Comparison of ENCODE assay signal across 8 cellular contexts in the genomic region with DNA sequence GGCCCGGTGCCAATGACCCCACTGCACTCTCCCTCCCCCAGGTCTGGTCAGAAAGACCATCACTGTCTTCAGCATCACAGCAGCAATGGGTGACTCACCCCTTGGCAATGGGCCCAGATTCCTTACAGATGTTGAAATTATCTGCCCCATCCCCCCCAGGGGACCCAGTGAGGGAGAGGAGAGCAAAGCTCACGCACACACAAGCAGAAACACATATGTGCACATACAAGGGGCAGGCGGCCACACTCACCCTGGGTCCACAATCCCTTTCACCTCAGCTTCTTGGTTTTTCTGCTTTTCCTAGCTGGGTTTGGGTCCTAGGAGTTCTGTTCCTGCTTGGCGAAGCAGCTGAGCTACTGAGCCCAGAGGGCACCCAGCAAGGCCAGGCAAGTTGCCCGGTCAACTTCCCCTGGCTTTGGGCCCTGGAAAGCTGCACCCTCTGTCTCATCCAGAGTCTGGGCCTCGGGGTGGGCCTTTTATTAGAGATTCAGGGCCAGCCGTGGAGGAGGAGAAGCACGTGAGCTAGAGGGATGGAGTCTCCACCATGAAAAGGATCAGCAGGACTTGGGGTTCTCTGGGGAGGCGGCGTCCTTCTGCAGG. TPM values are rescaled to one million over a fixed set of nuclear protein-coding genes. Genes with fewer than 3 reads are reported as not detected.
DNase-seq lines count a peak whose midpoint lies in the region; ATAC-seq and TF ChIP-seq lines count a peak whose summit lies in the region.

No MANE protein-coding gene starts in this region.

- ATAC-seq in heart right ventricle (peak; percentile 22 to 79 (median 62)), GM21717 (IDR thresholded peaks at IDR 0.05; ENCODE audit: unreplicated experiment) (no peak)

- H3K27ac ChIP-seq in adrenal gland (peak overlapping the region in 4 of 5 donors; percentile 62 to 87 (median 78)), heart right ventricle (peak overlapping the region in 9 of 10 donors; percentile 54 to 90 (median 77))

- peak; percentile 44 for DNase-seq in DMS79 treated with DMSO at 0.1 percent for 48 hours (lab: John Stamatoyannopoulos, UW)
- DNase-seq in DMS79 (lab: John Stamatoyannopoulos, UW): no peak
- DNase-seq in NAMALWA (ENCODE audit: low spot score): peak; percentile 64
- DNase-seq in adrenal gland: peak; percentile 88 to 98 (median 97)
- DNase-seq in heart right ventricle: peak; percentile 78 to 89
- DNase-seq in renal cortical epithelial cell (ENCODE audit: low read depth): peak; percentile 92
- DNase-seq in cerebellar cortex (ENCODE audit: low spot score): no peak

- TF ChIP-seq CTCF in adrenal gland (IDR thresholded peaks at IDR 0.05) (no peak), heart right ventricle (IDR thresholded peaks at IDR 0.05) (no peak)

- peak overlapping the region in 1 of 4 donors; percentile 13 for H3K4me3 ChIP-seq in adrenal gland
- H3K4me3 ChIP-seq in heart right ventricle: peak overlapping the region in 3 of 10 donors; percentile 5 to 13 (median 7)

- intact Hi-C loops in adrenal gland (cut with DNase I) (no loop called here), heart right ventricle (cut with DNase I) (loop anchor here in 2 of 10 donors (2.0 to 5.0 kb wide), 2 partner anchors 14 to 34 kb away; no protein-coding TSS in a partner anchor)

- H3K36me3 ChIP-seq in adrenal gland (replicated peaks in 1 of 2): no peaks in the 10 kb centered on the region
- H3K36me3 ChIP-seq in heart right ventricle: peaks cover 0 to 21% (median 0%) of the 10 kb centered on the region in 9 donors

- H3K9me3 ChIP-seq in adrenal gland (replicated peaks in 1 of 3): no peaks in the 10 kb centered on the region
- H3K9me3 ChIP-seq in heart right ventricle: no peaks in the 10 kb centered on the region

- no peak for TF ChIP-seq POLR2A in adrenal gland (IDR thresholded peaks at IDR 0.05)

- WGBS in adrenal gland, 4 donors: 40 to 62% (median 42%) methylated on average over 6 to 10 of the region's 10 CpGs
- WGBS in heart right ventricle, 2 donors: 27 to 35% methylated on average over 10 of the region's 10 CpGs

- no peaks in the 10 kb centered on the region for H3K27me3 ChIP-seq in adrenal gland
- peaks cover 0 to 23% (median 0%) of the 10 kb centered on the region in 7 donors for H3K27me3 ChIP-seq in heart right ventricle

- H3K4me1 ChIP-seq in adrenal gland (replicated peaks in 1 of 2) (peaks cover 16 to 25% of the 10 kb centered on the region in 2 donors), heart right ventricle (peaks cover 17 to 68% (median 39%) of the 10 kb centered on the region in 9 donors)

RNA-seq across cellular contexts. Expression of gene COL16A1, which starts 2.6 kb away (rescaled TPM):
- total RNA-seq in adrenal gland: 10 to 100 TPM; 18.5 to 41.2 (median 26.9) TPM
- polyA plus RNA-seq in adrenal gland: 100 to 1,000 TPM in 1 of 3 donors, 10 to 100 TPM in 1, 1 to 10 TPM in 1; 6.1 to 129 (median 49.8) TPM
- 10 to 100 TPM in 9 of 10 donors, 1 to 10 TPM in 1; 7.4 to 35.3 (median 16.6) TPM for total RNA-seq in heart right ventricle
- 10 to 100 TPM in 1 of 2 donors, 1 to 10 TPM in 1; 8.3 to 33.1 TPM for polyA plus RNA-seq in heart right ventricle
- 14.5 and 14.8 TPM in 2 replicates for total RNA-seq in renal cortical epithelial cell

RNA-seq across cellular contexts. Expression of gene PEF1, which starts 56.6 kb away (rescaled TPM):
- total RNA-seq in adrenal gland: 100 to 1,000 TPM in 2 of 8 donors, 10 to 100 TPM in 6; 71.1 to 132 (median 86.5) TPM
- polyA plus RNA-seq in adrenal gland: 10 to 100 TPM; 58.2 to 87.1 (median 68.9) TPM
- 10 to 100 TPM; 35.0 to 47.9 (median 40.0) TPM for total RNA-seq in heart right ventricle
- 10 to 100 TPM; 35.4 to 94.3 TPM for polyA plus RNA-seq in heart right ventricle
- 80.4 and 121 TPM in 2 replicates for total RNA-seq in renal cortical epithelial cell

Comparison
In these comparisons a context has a peak if more than half of its experiments do, and no peak if none do; other contexts are left out.
1. DNase-seq: peak in DMS79 treated with DMSO at 0.1 percent for 48 hours (single experiment), NAMALWA (single experiment), adrenal gland (7 of 7), heart right ventricle (2 of 2) and renal cortical epithelial cell (single experiment); none in DMS79 (single experiment) and cerebellar cortex (single experiment).